In the genomic region with DNA sequence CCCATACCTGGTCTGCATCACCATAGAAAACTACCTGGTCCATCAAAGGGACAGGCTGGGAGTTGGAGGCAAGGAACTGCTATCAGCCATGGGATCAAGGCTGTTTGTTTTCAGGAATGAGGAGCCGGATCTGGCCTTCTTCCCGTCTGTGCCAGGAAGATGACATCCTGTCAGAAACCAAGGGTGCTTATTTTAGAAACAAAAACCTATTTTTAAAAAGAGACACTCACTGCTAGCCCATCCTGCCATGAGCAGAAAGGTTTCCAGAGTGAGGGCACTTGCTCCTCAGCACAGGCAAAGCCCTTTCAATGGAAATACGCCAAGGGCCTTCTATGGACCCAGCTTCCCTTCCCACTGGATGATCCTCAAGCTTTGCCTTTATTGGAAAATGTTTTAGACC, we compare ENCODE assay signal across 17 cellular contexts.
DNase-seq lines count a peak whose midpoint lies in the region; ATAC-seq and TF ChIP-seq lines count a peak whose summit lies in the region.
"Had no signal": no experiment of that assay in that cellular context is flagged by ENCODE, and none has a peak within 500 bp of the region (broad histone marks: within the 10 kb centered on the region; RNA-seq: fewer than 3 reads in every experiment).

No MANE protein-coding gene starts in this region.

- H4K12ac ChIP-seq in trophoblast cell (ENCODE audit: low read depth, low read length), result no peak overlapping the region

- H2AFZ ChIP-seq in trophoblast cell (ENCODE audit: insufficient read depth, low read length, poor library complexity), result no peak overlapping the region

- H2AK5ac ChIP-seq in trophoblast cell (ENCODE audit: low read length), result no peak overlapping the region

- ATAC-seq in left cardiac atrium (peak; percentile 44 to 68), right cardiac atrium (no peak), left colon (no peak)

- no peak overlapping the region for H3K9ac ChIP-seq in endodermal cell (ENCODE audit: extremely low read depth, low read length, poor library complexity, severe bottlenecking)
- H3K9ac ChIP-seq in trophoblast cell (ENCODE audit: low read length), result no peak overlapping the region

- H3K4me3 ChIP-seq in right cardiac atrium (ENCODE audit: low read length) (no peak overlapping the region), endodermal cell (ENCODE audit: low read length) (no peak overlapping the region), trophoblast cell (ENCODE audit: low read depth, low read length) (no peak overlapping the region)

- no peaks in the 10 kb centered on the region for H3K36me3 ChIP-seq in endodermal cell (ENCODE audit: control insufficient read depth, insufficient read depth, low read length)
- H3K36me3 ChIP-seq in trophoblast cell (ENCODE audit: control insufficient read depth in 1 of 2, insufficient read depth in 2 of 2, low read length in 2 of 2), result no peaks in the 10 kb centered on the region

- H2BK12ac ChIP-seq in trophoblast cell (ENCODE audit: low read length), result no peak overlapping the region

- no peak overlapping the region for H2BK120ac ChIP-seq in trophoblast cell (ENCODE audit: insufficient read depth, low read length, poor library complexity)

- intact Hi-C loops in left cardiac atrium (cut with DNase I) (no loop called here), right cardiac atrium (cut with DNase I) (no loop called here), left colon (cut with DNase I, micrococcal nuclease) (no loop called here)

- H3K4me3 Mint-ChIP-seq in endodermal cell, result no peak overlapping the region
- H3K4me3 Mint-ChIP-seq: CD4-positive, alpha-beta T cell; H9 had no signal

- no peak for TF ChIP-seq CTCF in endodermal cell (conservative IDR thresholded peaks at IDR 0.05)

- no peaks in the 10 kb centered on the region for H3K79me2 ChIP-seq in trophoblast cell (ENCODE audit: control insufficient read depth, insufficient read depth, low read length, poor library complexity)

- H3K27ac ChIP-seq in right cardiac atrium (ENCODE audit: low read length) (no peak overlapping the region), endodermal cell (ENCODE audit: low read depth, low read length) (no peak overlapping the region), trophoblast cell (ENCODE audit: low read depth, low read length) (peak overlapping the region; percentile 64)

- DNase-seq in left cardiac atrium (no peak), right cardiac atrium (no peak), endodermal cell (peak; percentile 13), trophoblast cell (no peak), COLO829 (ENCODE audit: low spot score) (no peak), putamen (ENCODE audit: low spot score) (no peak), inferior parietal cortex (ENCODE audit: extremely low spot score) (no peak), left colon (no peak)
- DNase-seq: 8988T, AML-193, C1 segment of cervical spinal cord, DMS79, EL, GDM1, GOT3, H9 had no signal

- H3K27me3 Mint-ChIP-seq in endodermal cell (ENCODE audit: insufficient read depth), result no peaks in the 10 kb centered on the region

- no peaks in the 10 kb centered on the region for H3K9me3 ChIP-seq in right cardiac atrium (ENCODE audit: control insufficient read depth, low read length)
- H3K9me3 ChIP-seq in endodermal cell (ENCODE audit: control insufficient read depth, low read length), result no peaks in the 10 kb centered on the region
- H3K9me3 ChIP-seq in trophoblast cell (ENCODE audit: insufficient read depth, low read depth, low read length), result peaks cover 2% of the 10 kb centered on the region

- no peak overlapping the region for H4K91ac ChIP-seq in trophoblast cell (ENCODE audit: low read depth, low read length)

- H3K4me1 ChIP-seq in right cardiac atrium (ENCODE audit: control insufficient read depth, insufficient read depth, low read length) (no peaks in the 10 kb centered on the region), endodermal cell (ENCODE audit: control insufficient read depth, insufficient read depth, low read length) (peaks cover 4% of the 10 kb centered on the region), trophoblast cell (ENCODE audit: control insufficient read depth in 1 of 2, insufficient read depth in 2 of 2, low read length in 2 of 2) (peaks cover 15 to 26% of the 10 kb centered on the region in 2 experiments)

- peaks cover 4% of the 10 kb centered on the region for H3K4me1 Mint-ChIP-seq in endodermal cell

- H3K14ac ChIP-seq in trophoblast cell (ENCODE audit: low read length), result no peak overlapping the region

- no peak overlapping the region for H3K4ac ChIP-seq in trophoblast cell (ENCODE audit: low read depth, low read length)

- peak overlapping the region; percentile 9 for H3K4me2 ChIP-seq in trophoblast cell (ENCODE audit: low read length)

- no peak overlapping the region for H3K18ac ChIP-seq in trophoblast cell (ENCODE audit: low read length)

- peak overlapping the region; percentile 57 for H2BK5ac ChIP-seq in trophoblast cell (ENCODE audit: low read depth, low read length, poor library complexity)

- 41% methylated on average over 3 of the region's 3 CpGs for WGBS in right cardiac atrium
- 86 to 93% methylated on average over 3 of the region's 3 CpGs for WGBS in endodermal cell (ENCODE audit: insufficient coverage in 1 of 2, insufficient read length in 1 of 2), 2 experiments
- no CpG with 5 or more reads among the region's 3 CpGs for WGBS in trophoblast cell (ENCODE audit: extremely low coverage, insufficient coverage, insufficient read length)

- H3K79me1 ChIP-seq in trophoblast cell (ENCODE audit: low read length), result peaks cover 3% of the 10 kb centered on the region

- no peak overlapping the region for H3K27ac Mint-ChIP-seq in endodermal cell
- H3K27ac Mint-ChIP-seq: CD4-positive, alpha-beta T cell had no signal

- H3K27me3 ChIP-seq in right cardiac atrium (ENCODE audit: control insufficient read depth, insufficient read depth) (no peaks in the 10 kb centered on the region), endodermal cell (ENCODE audit: control insufficient read depth, insufficient read depth, low read length, poor library complexity, severe bottlenecking) (no peaks in the 10 kb centered on the region), trophoblast cell (ENCODE audit: insufficient read depth, low read length) (no peaks in the 10 kb centered on the region)

- H3K36me3 Mint-ChIP-seq in endodermal cell (ENCODE audit: low read depth), result no peaks in the 10 kb centered on the region

- no peak overlapping the region for H3K23ac ChIP-seq in trophoblast cell (ENCODE audit: low read length)

- no peak overlapping the region for H4K8ac ChIP-seq in trophoblast cell (ENCODE audit: low read depth, low read length)

- no peaks in the 10 kb centered on the region for H3K9me3 Mint-ChIP-seq in endodermal cell
- H3K9me3 Mint-ChIP-seq: CD4-positive, alpha-beta T cell; H9 had no signal

Comparison
In these comparisons a context has a peak if more than half of its experiments do, and no peak if none do; other contexts are left out.
1. ATAC-seq: peak in left cardiac atrium (2 of 2); none in right cardiac atrium (0 of 2) and left colon (single experiment).